ENCODE assay signal across 8 cellular contexts in the genomic region with DNA sequence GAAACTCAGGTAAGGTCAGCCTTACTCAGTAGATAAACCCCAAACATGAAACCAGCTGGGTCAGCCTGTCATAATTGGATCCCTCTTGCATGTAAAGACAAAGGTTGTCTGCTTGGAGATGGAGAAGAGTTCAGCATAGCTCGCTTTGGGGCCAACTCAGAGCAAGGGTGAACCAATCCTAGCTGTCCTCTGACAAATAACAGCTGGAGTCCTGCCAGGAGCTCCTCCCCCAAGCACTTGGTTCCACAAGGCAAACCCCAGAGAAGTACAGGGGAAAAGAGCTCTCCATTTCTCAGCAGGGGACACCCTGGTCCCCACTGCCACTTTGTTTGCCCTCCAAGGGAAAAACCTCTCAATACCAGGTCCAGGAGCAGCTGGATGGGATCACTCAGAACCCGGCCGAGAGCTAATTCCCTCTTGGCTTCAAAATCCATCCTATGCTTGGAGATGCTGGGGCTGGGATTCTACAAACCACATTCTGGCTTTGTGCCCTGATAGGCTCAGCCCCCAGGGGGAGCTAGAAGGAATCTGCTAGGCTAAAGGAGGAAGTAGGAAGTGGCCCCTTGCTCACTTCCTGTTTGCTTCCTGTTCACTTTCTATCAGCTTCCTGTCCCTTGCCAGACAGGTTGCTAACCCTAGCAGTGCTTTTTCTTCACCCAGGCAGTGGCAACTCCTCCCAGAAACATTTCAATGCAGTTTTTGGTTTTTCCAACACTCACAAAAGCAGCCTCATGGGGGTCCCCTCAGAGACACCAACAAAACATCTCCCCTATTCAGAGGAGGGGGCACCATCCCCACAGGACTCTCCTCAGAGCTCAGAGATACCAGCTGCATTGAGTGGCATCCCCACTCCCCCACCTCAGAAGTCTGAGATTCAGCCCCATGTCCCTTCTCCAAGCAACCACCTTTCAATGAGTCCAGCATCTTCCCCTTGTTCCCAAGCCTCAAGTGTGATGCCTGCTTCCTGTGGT. TPM values are rescaled to one million over a fixed set of nuclear protein-coding genes. Genes with fewer than 3 reads are reported as not detected.
DNase-seq lines count a peak whose midpoint lies in the region; ATAC-seq and TF ChIP-seq lines count a peak whose summit lies in the region.

No MANE protein-coding gene starts in this region.

- CTCF ChIA-PET in CD8-positive, alpha-beta T cell (lab: Charles Lee): interaction anchor here (1.6 kb wide), 1 partner anchor 66 kb away, joined by 9 read pairs; no protein-coding TSS in a partner anchor

- peaks cover 14% of the 10 kb centered on the region for H3K4me1 Mint-ChIP-seq in CD8-positive, alpha-beta T cell (ENCODE audit: low read depth)

- H3K36me3 Mint-ChIP-seq in CD8-positive, alpha-beta T cell: peaks cover 49% of the 10 kb centered on the region

- no peaks in the 10 kb centered on the region for H3K36me3 ChIP-seq in CD8-positive, alpha-beta T cell (ENCODE audit: insufficient read depth, low read length)
- H3K36me3 ChIP-seq in lower lobe of right lung (no peaks in the 10 kb centered on the region), upper lobe of right lung (no peaks in the 10 kb centered on the region)

- peaks cover 11% of the 10 kb centered on the region for H3K4me1 ChIP-seq in CD8-positive, alpha-beta T cell (ENCODE audit: insufficient read depth, low read length)
- peaks cover 35% of the 10 kb centered on the region for H3K4me1 ChIP-seq in lower lobe of right lung
- peaks cover 21% of the 10 kb centered on the region for H3K4me1 ChIP-seq in upper lobe of right lung

- peak in 6 of 7 experiments; percentile 3 to 53 (median 12) for DNase-seq in CD8-positive, alpha-beta T cell
- DNase-seq in HT1080 (ENCODE audit: low read depth) (peak; percentile 74), SKM-1 treated with dmso at 0.1 percent for 144 hours (lab: John Stamatoyannopoulos, UW; ENCODE audit: unreplicated experiment) (peak; percentile 68), dorsolateral prefrontal cortex (peak in 7 of 10 donors; percentile 47 to 79 (median 56)), lower lobe of right lung (peak; percentile 55), upper lobe of right lung (no peak), islet precursor cell (no peak), D341Med (ENCODE audit: low spot score) (no peak)

- no peak overlapping the region for H3K4me3 ChIP-seq in CD8-positive, alpha-beta T cell (ENCODE audit: low read depth, low read length)
- H3K4me3 ChIP-seq in dorsolateral prefrontal cortex: peak overlapping the region in 3 of 59 donors; percentile 2 to 32 (median 14)
- no peak overlapping the region for H3K4me3 ChIP-seq in lower lobe of right lung
- no peak overlapping the region for H3K4me3 ChIP-seq in upper lobe of right lung

- no peaks in the 10 kb centered on the region for H3K9me3 ChIP-seq in CD8-positive, alpha-beta T cell (ENCODE audit: low read length)
- H3K9me3 ChIP-seq in lower lobe of right lung: no peaks in the 10 kb centered on the region
- H3K9me3 ChIP-seq in upper lobe of right lung: no peaks in the 10 kb centered on the region

- peak overlapping the region; percentile 30 for H3K4me3 Mint-ChIP-seq in CD8-positive, alpha-beta T cell

- POLR2A ChIA-PET in CD8-positive, alpha-beta T cell (lab: Charles Lee): interaction anchor here (0.6 kb wide), 1 partner anchor 551 kb away, joined by 4 read pairs; no protein-coding TSS in a partner anchor

- H3K27me3 Mint-ChIP-seq in CD8-positive, alpha-beta T cell (ENCODE audit: low read depth): no peaks in the 10 kb centered on the region

- TF ChIP-seq CTCF in CD8-positive, alpha-beta T cell (IDR thresholded peaks at IDR 0.05): no peak
- TF ChIP-seq CTCF in dorsolateral prefrontal cortex (IDR thresholded peaks at IDR 0.05 in 54 of 56, conservative IDR thresholded peaks at IDR 0.05 in 2 of 56; ENCODE audit: low read depth in 1 of 56, partially characterized antibody in 56 of 56) (peak in 51 of 56 donors; percentile 8 to 64 (median 43)), lower lobe of right lung (IDR thresholded peaks at IDR 0.05) (peak; percentile 42), upper lobe of right lung (IDR thresholded peaks at IDR 0.05) (peak; percentile 43)

- ATAC-seq in CD8-positive, alpha-beta T cell: no peak
- peak in 1 of 2 donors; percentile 24 for ATAC-seq in lower lobe of right lung
- peak; percentile 3 for ATAC-seq in upper lobe of right lung

- H3K9me3 Mint-ChIP-seq in CD8-positive, alpha-beta T cell: no peaks in the 10 kb centered on the region

- H3K27ac Mint-ChIP-seq in CD8-positive, alpha-beta T cell: peak overlapping the region; percentile 82

- intact Hi-C loops in CD8-positive, alpha-beta T cell (cut with DNase I, micrococcal nuclease): no loop called here
- intact Hi-C loops in dorsolateral prefrontal cortex (cut with DNase I) (loop anchor here (5.0 kb wide), 2 partner anchors 66 to 174 kb away; no protein-coding TSS in a partner anchor), lower lobe of right lung (cut with DNase I) (no loop called here), upper lobe of right lung (cut with DNase I) (no loop called here)

- no peak overlapping the region for H3K27ac ChIP-seq in CD8-positive, alpha-beta T cell (ENCODE audit: low read depth, low read length)
- H3K27ac ChIP-seq in dorsolateral prefrontal cortex: peak overlapping the region in 54 of 59 donors; percentile 12 to 90 (median 73)
- H3K27ac ChIP-seq in lower lobe of right lung: peak overlapping the region; percentile 73
- peak overlapping the region; percentile 66 for H3K27ac ChIP-seq in upper lobe of right lung

- H3K27me3 ChIP-seq in CD8-positive, alpha-beta T cell (ENCODE audit: insufficient read depth, low read length): no peaks in the 10 kb centered on the region
- H3K27me3 ChIP-seq in dorsolateral prefrontal cortex: no peaks in the 10 kb centered on the region
- H3K27me3 ChIP-seq in lower lobe of right lung (ENCODE audit: low read depth): no peaks in the 10 kb centered on the region
- no peaks in the 10 kb centered on the region for H3K27me3 ChIP-seq in upper lobe of right lung

RNA-seq across cellular contexts. Expression of a gene that starts 30.7 kb away (rescaled TPM):
- total RNA-seq in CD8-positive, alpha-beta T cell: 1 to 10 TPM; 1.1 to 1.3 TPM
- 0.53 TPM in 1 of 2 replicates, not detected in the other for total RNA-seq in HT1080 (2014; rRNA removed; shearing (Covaris generic))
- polyA plus RNA-seq in HT1080 (2015; cell fraction: cytosol; rRNA removed): 0.21 and 0.43 TPM in 2 replicates
- polyA plus RNA-seq in HT1080 (2015; cell fraction: nucleus; rRNA removed): 3.3 and 5.6 TPM in 2 replicates
- 10 to 100 TPM; 13.1 to 43.0 (median 28.2) TPM for total RNA-seq in dorsolateral prefrontal cortex
- 13.4 TPM for total RNA-seq in lower lobe of right lung
- 9.0 TPM for total RNA-seq in upper lobe of right lung

Comparison
In these comparisons a context has a peak if more than half of its experiments do, and no peak if none do; other contexts are left out.
1. DNase-seq: peak in CD8-positive, alpha-beta T cell (6 of 7), HT1080 (single experiment), SKM-1 treated with dmso at 0.1 percent for 144 hours (single experiment), dorsolateral prefrontal cortex (7 of 10) and lower lobe of right lung (single experiment); none in upper lobe of right lung (single experiment), islet precursor cell (single experiment) and D341Med (single experiment).
2. intact Hi-C loops: an anchor here in dorsolateral prefrontal cortex (5.0 kb wide); none called in CD8-positive, alpha-beta T cell, lower lobe of right lung and upper lobe of right lung.